Comparison of ENCODE assay signal across 1 cellular context in the genomic region with DNA sequence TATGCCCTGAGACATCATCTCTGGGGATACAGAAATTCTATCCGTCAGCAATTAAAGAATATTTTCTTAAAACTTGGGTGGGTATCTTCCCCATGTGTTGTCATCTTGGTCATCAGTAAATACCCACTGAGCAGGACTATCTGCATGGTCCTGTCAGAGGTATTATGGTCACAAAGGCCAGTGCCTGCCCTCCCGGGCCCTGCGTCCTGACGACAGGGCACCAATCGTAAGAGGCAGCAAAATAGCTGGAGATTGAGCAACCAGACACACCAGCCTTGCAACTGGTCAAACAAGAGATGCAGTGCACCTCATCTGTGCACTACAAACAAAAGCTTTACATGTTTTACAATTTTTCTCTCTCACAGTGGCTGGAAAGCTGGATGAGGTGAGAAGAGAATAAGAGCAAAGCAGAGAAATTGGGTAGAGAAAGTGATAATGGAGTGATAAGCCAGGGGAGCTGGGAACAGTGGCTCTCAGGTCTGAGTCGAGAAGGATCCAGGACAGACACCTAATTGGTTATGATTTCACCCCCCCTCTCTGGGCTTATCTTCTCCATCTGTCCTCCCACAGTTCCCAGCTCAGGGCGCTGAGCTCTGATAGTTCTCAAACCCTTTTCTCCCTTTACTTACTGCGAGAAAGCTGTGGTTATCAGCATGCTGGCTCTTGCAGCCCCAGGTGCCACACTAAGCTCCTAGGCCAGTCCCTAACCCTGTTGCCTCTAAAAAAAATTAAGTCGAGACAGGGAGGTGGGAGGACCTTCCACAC.
TF ChIP-seq lines count a peak whose summit lies in the region.

No MANE protein-coding gene starts in this region.

TF ChIP-seq in K562, 482 proteins besides CTCF, POLR2A, EP300 and RAD21 (continued from another document and continues in another):
- TF ChIP-seq ZNF318 (IDR thresholded peaks at IDR 0.05; ENCODE audit: borderline replicate concordance in 1 of 2, low read depth in 1 of 2) (no peak), PHF8 (IDR thresholded peaks at IDR 0.05; ENCODE audit: borderline replicate concordance, low read length) (no peak), POLR2AphosphoS5 (IDR thresholded peaks at IDR 0.05; ENCODE audit: control insufficient read depth, insufficient read depth, low read depth, low read length) (0 out of 2 replicates have a peak, but pooled peaks have one; percentile 28), FOXJ3 (CRISPR knock-in tag; IDR thresholded peaks at IDR 0.05) (no peak), KAT2B (IDR thresholded peaks at IDR 0.05; ENCODE audit: low read depth, low read length) (no peak), GATA2 (CRISPR knock-in tag; IDR thresholded peaks at IDR 0.05) (peak; percentile 87), ZNF143 (CRISPR knock-in tag; IDR thresholded peaks at IDR 0.05) (no peak), NFE2L1 (tag; IDR thresholded peaks at IDR 0.05; ENCODE audit: borderline replicate concordance, low read depth) (no peak), PML (IDR thresholded peaks at IDR 0.05; ENCODE audit: low read length) (no peak), ZNF124 (CRISPR knock-in tag; IDR thresholded peaks at IDR 0.05) (no peak), MAFK (IDR thresholded peaks at IDR 0.05; ENCODE audit: low read length) (no peak), TEAD4 (IDR thresholded peaks at IDR 0.05; ENCODE audit: low read length) (peak; percentile 61), TEAD4 (CRISPR knock-in tag; IDR thresholded peaks at IDR 0.05; ENCODE audit: borderline replicate concordance) (no peak), ELF2 (CRISPR knock-in tag; IDR thresholded peaks at IDR 0.05) (no peak), EP400 (IDR thresholded peaks at IDR 0.05) (no peak), DPF2 (IDR thresholded peaks at IDR 0.05) (peak; percentile 67), SMAD3 (CRISPR knock-in tag; conservative IDR thresholded peaks at IDR 0.05) (no peak), HDAC8 (tag; IDR thresholded peaks at IDR 0.05) (no peak), E2F5 (CRISPR knock-in tag; IDR thresholded peaks at IDR 0.05) (no peak), MXI1 (IDR thresholded peaks at IDR 0.05; ENCODE audit: low read depth, low read length) (no peak), TBP (optimal IDR thresholded peaks at IDR 0.05; ENCODE audit: low read depth, low read length) (peak; percentile 27), MAZ (CRISPR knock-in tag; conservative IDR thresholded peaks at IDR 0.05 in 1 of 2, IDR thresholded peaks at IDR 0.05 in 1 of 2) (0 out of 4 replicates have a peak, but pooled peaks of 1 of the 2 experiments have one; percentile 20), ARHGAP35 (IDR thresholded peaks at IDR 0.05; ENCODE audit: partially characterized antibody) (no peak), YBX1 (IDR thresholded peaks at IDR 0.05) (no peak), ATF6 (CRISPR knock-in tag; IDR thresholded peaks at IDR 0.05) (no peak), SPI1 (IDR thresholded peaks at IDR 0.05; ENCODE audit: borderline replicate concordance, low read depth, low read length) (no peak), TCF3 (CRISPR knock-in tag; IDR thresholded peaks at IDR 0.05) (peak; percentile 52), SUPT5H (IDR thresholded peaks at IDR 0.05) (no peak), EZH2 (IDR thresholded peaks at IDR 0.05; ENCODE audit: borderline replicate concordance, low read depth, low read length) (no peak), SOX6 (IDR thresholded peaks at IDR 0.05) (0 out of 2 replicates have a peak, but pooled peaks have one; percentile 36), CBFA2T3 (IDR thresholded peaks at IDR 0.05) (peak; percentile 78), ATF7 (IDR thresholded peaks at IDR 0.05) (0 out of 2 replicates have a peak, but pooled peaks have one; percentile 30), XRCC4 (IDR thresholded peaks at IDR 0.05; ENCODE audit: extremely low read depth, insufficient read depth, insufficient read length) (no peak)
- TF ChIP-seq, protein P1, sequence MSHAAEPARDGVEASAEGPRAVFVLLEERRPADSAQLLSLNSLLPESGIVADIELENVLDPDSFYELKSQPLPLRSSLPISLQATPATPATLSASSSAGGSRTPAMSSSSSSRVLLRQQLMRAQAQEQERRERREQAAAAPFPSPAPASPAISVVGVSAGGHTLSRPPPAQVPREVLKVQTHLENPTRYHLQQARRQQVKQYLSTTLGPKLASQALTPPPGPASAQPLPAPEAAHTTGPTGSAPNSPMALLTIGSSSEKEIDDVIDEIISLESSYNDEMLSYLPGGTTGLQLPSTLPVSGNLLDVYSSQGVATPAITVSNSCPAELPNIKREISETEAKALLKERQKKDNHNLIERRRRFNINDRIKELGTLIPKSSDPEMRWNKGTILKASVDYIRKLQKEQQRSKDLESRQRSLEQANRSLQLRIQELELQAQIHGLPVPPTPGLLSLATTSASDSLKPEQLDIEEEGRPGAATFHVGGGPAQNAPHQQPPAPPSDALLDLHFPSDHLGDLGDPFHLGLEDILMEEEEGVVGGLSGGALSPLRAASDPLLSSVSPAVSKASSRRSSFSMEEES (CRISPR knock-in tag; IDR thresholded peaks at IDR 0.05): no peak
- TF ChIP-seq, protein P2, sequence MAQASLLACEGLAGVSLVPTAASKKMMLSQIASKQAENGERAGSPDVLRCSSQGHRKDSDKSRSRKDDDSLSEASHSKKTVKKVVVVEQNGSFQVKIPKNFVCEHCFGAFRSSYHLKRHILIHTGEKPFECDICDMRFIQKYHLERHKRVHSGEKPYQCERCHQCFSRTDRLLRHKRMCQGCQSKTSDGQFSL (CRISPR knock-in tag; IDR thresholded peaks at IDR 0.05): peak; percentile 62
- TF ChIP-seq, protein P2 (tag; IDR thresholded peaks at IDR 0.05): peak in 1 of 2 experiments; percentile 82; a peak in 2 of 4 replicates
- TF ChIP-seq, protein P3, sequence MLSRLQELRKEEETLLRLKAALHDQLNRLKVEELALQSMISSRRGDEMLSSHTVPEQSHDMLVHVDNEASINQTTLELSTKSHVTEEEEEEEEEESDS (CRISPR knock-in tag; IDR thresholded peaks at IDR 0.05): no peak
- TF ChIP-seq, protein P4, sequence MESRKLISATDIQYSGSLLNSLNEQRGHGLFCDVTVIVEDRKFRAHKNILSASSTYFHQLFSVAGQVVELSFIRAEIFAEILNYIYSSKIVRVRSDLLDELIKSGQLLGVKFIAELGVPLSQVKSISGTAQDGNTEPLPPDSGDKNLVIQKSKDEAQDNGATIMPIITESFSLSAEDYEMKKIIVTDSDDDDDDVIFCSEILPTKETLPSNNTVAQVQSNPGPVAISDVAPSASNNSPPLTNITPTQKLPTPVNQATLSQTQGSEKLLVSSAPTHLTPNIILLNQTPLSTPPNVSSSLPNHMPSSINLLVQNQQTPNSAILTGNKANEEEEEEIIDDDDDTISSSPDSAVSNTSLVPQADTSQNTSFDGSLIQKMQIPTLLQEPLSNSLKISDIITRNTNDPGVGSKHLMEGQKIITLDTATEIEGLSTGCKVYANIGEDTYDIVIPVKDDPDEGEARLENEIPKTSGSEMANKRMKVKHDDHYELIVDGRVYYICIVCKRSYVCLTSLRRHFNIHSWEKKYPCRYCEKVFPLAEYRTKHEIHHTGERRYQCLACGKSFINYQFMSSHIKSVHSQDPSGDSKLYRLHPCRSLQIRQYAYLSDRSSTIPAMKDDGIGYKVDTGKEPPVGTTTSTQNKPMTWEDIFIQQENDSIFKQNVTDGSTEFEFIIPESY (CRISPR knock-in tag; IDR thresholded peaks at IDR 0.05): no peak
- TF ChIP-seq, protein P5, sequence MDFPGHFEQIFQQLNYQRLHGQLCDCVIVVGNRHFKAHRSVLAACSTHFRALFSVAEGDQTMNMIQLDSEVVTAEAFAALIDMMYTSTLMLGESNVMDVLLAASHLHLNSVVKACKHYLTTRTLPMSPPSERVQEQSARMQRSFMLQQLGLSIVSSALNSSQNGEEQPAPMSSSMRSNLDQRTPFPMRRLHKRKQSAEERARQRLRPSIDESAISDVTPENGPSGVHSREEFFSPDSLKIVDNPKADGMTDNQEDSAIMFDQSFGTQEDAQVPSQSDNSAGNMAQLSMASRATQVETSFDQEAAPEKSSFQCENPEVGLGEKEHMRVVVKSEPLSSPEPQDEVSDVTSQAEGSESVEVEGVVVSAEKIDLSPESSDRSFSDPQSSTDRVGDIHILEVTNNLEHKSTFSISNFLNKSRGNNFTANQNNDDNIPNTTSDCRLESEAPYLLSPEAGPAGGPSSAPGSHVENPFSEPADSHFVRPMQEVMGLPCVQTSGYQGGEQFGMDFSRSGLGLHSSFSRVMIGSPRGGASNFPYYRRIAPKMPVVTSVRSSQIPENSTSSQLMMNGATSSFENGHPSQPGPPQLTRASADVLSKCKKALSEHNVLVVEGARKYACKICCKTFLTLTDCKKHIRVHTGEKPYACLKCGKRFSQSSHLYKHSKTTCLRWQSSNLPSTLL (IDR thresholded peaks at IDR 0.05): no peak
- TF ChIP-seq, protein P6, sequence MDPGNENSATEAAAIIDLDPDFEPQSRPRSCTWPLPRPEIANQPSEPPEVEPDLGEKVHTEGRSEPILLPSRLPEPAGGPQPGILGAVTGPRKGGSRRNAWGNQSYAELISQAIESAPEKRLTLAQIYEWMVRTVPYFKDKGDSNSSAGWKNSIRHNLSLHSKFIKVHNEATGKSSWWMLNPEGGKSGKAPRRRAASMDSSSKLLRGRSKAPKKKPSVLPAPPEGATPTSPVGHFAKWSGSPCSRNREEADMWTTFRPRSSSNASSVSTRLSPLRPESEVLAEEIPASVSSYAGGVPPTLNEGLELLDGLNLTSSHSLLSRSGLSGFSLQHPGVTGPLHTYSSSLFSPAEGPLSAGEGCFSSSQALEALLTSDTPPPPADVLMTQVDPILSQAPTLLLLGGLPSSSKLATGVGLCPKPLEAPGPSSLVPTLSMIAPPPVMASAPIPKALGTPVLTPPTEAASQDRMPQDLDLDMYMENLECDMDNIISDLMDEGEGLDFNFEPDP (CRISPR knock-in tag; IDR thresholded peaks at IDR 0.05): no peak
